In genomic region chr3:195850857-195851531, GRCh38 we compare ENCODE assay signal across 8 cellular contexts.
DNase-seq lines count a peak whose midpoint lies in the region; ATAC-seq lines count a peak whose summit lies in the region.

No MANE protein-coding gene starts in this region.

- DNase-seq in COLO668 (lab: John Stamatoyannopoulos, UW; ENCODE audit: unreplicated experiment), result peak; percentile 79
- peak; percentile 68 for DNase-seq in HS-27A (ENCODE audit: low read depth)
- peak; percentile 93 for DNase-seq in NCI-H82 treated with DMSO at 0.1 percent for 48 hours (lab: John Stamatoyannopoulos, UW; ENCODE audit: unreplicated experiment)
- DNase-seq in activated CD4-positive, alpha-beta T cell treated with anti-CD3 and anti-CD28 coated beads, Interleukin-2, amount 50 U/mL, for 48 hours, result peak; percentile 92 to 94
- peak; percentile 84 for DNase-seq in effector CD4-positive, alpha-beta T cell
- peak; percentile 97 for DNase-seq in medulla oblongata (ENCODE audit: extremely low spot score)
- DNase-seq in stimulated activated CD8-positive, alpha-beta memory T cell treated with anti-CD3 and anti-CD28 coated beads, Interleukin-15, amount 100 ng/mL, for 24 hours (ENCODE audit: low read depth), result peak; percentile 56

- ATAC-seq in GM19468 (IDR thresholded peaks at IDR 0.05; ENCODE audit: extremely low read depth, unreplicated experiment), result peak; percentile 63

Comparison
In these comparisons a context has a peak if more than half of its experiments do, and no peak if none do; other contexts are left out.
1. Peak in every context shown above with its lines: DNase-seq and ATAC-seq.